In the genomic region with DNA sequence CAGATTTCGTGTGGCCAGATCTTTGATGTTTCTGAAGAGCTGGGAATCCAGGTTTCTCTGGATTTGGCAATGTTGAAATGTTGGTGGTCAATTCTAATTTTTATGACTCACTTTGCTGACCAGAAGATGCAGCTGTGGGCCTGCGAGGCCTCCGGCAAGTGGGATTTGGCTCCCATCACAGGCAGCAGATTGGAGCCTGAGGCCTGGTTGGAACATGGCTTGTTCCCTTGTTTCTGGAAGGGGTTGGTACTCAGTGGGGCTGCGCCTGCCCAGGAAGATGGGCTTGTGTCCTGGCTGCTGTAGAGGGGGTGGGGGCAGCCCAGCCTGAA, we compare ENCODE assay signal across 15 cellular contexts. TPM values are rescaled to one million over a fixed set of nuclear protein-coding genes. Genes with fewer than 3 reads are reported as not detected.
DNase-seq lines count a peak whose midpoint lies in the region; ATAC-seq and TF ChIP-seq lines count a peak whose summit lies in the region.
"Had no signal": no experiment of that assay in that cellular context is flagged by ENCODE, and none has a peak within 500 bp of the region (broad histone marks: within the 10 kb centered on the region; RNA-seq: fewer than 3 reads in every experiment).

No MANE protein-coding gene starts in this region.

- CTCF ChIA-PET in activated CD4-positive, alpha-beta memory T cell treated with anti-CD3 and anti-CD28 coated beads for 36 hours (lab: Charles Lee): no interaction called here
- CTCF ChIA-PET in activated CD4-positive, alpha-beta memory T cell treated with anti-CD3 and anti-CD28 coated beads, Interleukin-2, amount 10 ng/mL, durations not matched to agents 7 days and 5 days (lab: Charles Lee): no interaction called here

- H3K9me3 ChIP-seq in body of pancreas: no peaks in the 10 kb centered on the region
- H3K9me3 ChIP-seq in tibial nerve: peaks cover 0 to 5% (median 0%) of the 10 kb centered on the region in 4 donors
- H3K9me3 ChIP-seq: esophagus squamous epithelium, prostate gland, suprapubic skin had no signal

- H3K4me3 ChIP-seq in body of pancreas (no peak overlapping the region), tibial nerve (no peak overlapping the region)
- H3K4me3 ChIP-seq: esophagus squamous epithelium, prostate gland, suprapubic skin had no signal

- no peaks in the 10 kb centered on the region for H3K9me3 Mint-ChIP-seq in activated CD4-positive, alpha-beta memory T cell treated with anti-CD3 and anti-CD28 coated beads for 36 hours
- peaks cover under 1% of the 10 kb centered on the region for H3K9me3 Mint-ChIP-seq in activated CD4-positive, alpha-beta memory T cell treated with anti-CD3 and anti-CD28 coated beads, Interleukin-2, amount 10 ng/mL, durations not matched to agents 7 days and 5 days
- H3K9me3 Mint-ChIP-seq in glutamatergic neuron (ENCODE audit: unreplicated experiment): peaks cover 12% of the 10 kb centered on the region

- no peak for DNase-seq in activated CD4-positive, alpha-beta memory T cell treated with anti-CD3 and anti-CD28 coated beads for 36 hours
- DNase-seq in activated CD4-positive, alpha-beta memory T cell treated with anti-CD3 and anti-CD28 coated beads, Interleukin-2, amount 10 ng/mL, durations not matched to agents 7 days and 5 days: no peak
- no peak for DNase-seq in body of pancreas
- no peak for DNase-seq in glutamatergic neuron
- DNase-seq in tibial nerve (ENCODE audit: low spot score in 2 of 2): no peak
- DNase-seq in iPS-NIHi11 (ENCODE audit: low spot score): no peak
- DNase-seq in SHP77 (lab: John Stamatoyannopoulos, UW): no peak
- DNase-seq: activated CD8-positive, alpha-beta T cell treated with anti-CD3 and anti-CD28 coated beads, Interleukin-2, amount 10 ng/mL, durations not matched to agents 7 days and 5 days; esophagus squamous epithelium; stimulated activated CD4-positive, alpha-beta T cell treated with anti-CD3 and anti-CD28 coated beads, Interleukin-15, amount 100 ng/mL, for 24 hours had no signal

- ATAC-seq in body of pancreas (no peak), HG03432 (IDR thresholded peaks at IDR 0.05; ENCODE audit: unreplicated experiment) (no peak)
- ATAC-seq: activated CD8-positive, alpha-beta T cell treated with anti-CD3 and anti-CD28 coated beads, Interleukin-2, amount 10 ng/mL, durations not matched to agents 7 days and 5 days had no signal

- no peak overlapping the region for H3K4me3 Mint-ChIP-seq in activated CD4-positive, alpha-beta memory T cell treated with anti-CD3 and anti-CD28 coated beads for 36 hours
- H3K4me3 Mint-ChIP-seq in activated CD4-positive, alpha-beta memory T cell treated with anti-CD3 and anti-CD28 coated beads, Interleukin-2, amount 10 ng/mL, durations not matched to agents 7 days and 5 days: no peak overlapping the region
- no peak overlapping the region for H3K4me3 Mint-ChIP-seq in glutamatergic neuron (ENCODE audit: unreplicated experiment)
- H3K4me3 Mint-ChIP-seq: activated CD8-positive, alpha-beta T cell treated with anti-CD3 and anti-CD28 coated beads, Interleukin-2, amount 10 ng/mL, durations not matched to agents 7 days and 5 days had no signal

- H3K36me3 ChIP-seq in body of pancreas (replicated peaks in 1 of 2; ENCODE audit: insufficient read depth in 1 of 2, low read depth in 2 of 2): peaks cover 0 to 4% of the 10 kb centered on the region in 2 donors
- H3K36me3 ChIP-seq in tibial nerve: peaks cover 0 to 67% (median 0%) of the 10 kb centered on the region in 3 donors
- H3K36me3 ChIP-seq: prostate gland had no signal

- H3K27me3 ChIP-seq in body of pancreas (no peaks in the 10 kb centered on the region), tibial nerve (no peaks in the 10 kb centered on the region)
- H3K27me3 ChIP-seq: esophagus squamous epithelium, suprapubic skin had no signal

- H3K4me1 Mint-ChIP-seq in activated CD4-positive, alpha-beta memory T cell treated with anti-CD3 and anti-CD28 coated beads for 36 hours (ENCODE audit: low read depth): no peaks in the 10 kb centered on the region
- H3K4me1 Mint-ChIP-seq in activated CD4-positive, alpha-beta memory T cell treated with anti-CD3 and anti-CD28 coated beads, Interleukin-2, amount 10 ng/mL, durations not matched to agents 7 days and 5 days: peaks cover 2% of the 10 kb centered on the region
- H3K4me1 Mint-ChIP-seq in glutamatergic neuron (ENCODE audit: low read depth, unreplicated experiment): peaks cover 10% of the 10 kb centered on the region

- H3K27ac ChIP-seq in body of pancreas: peak overlapping the region; percentile 74 to 92 (median 78)
- H3K27ac ChIP-seq in tibial nerve: peak overlapping the region in 3 of 4 donors; percentile 6 to 85 (median 79)
- H3K27ac ChIP-seq: 22Rv1, prostate gland, suprapubic skin, VCaP had no signal

- 88 to 94% methylated on average over 4 of the region's 4 CpGs for WGBS in body of pancreas, 2 donors
- 57 to 58% methylated on average over 4 of the region's 4 CpGs for WGBS in tibial nerve, 2 donors

- peaks cover 12% of the 10 kb centered on the region for H3K36me3 Mint-ChIP-seq in activated CD4-positive, alpha-beta memory T cell treated with anti-CD3 and anti-CD28 coated beads for 36 hours
- peaks cover 5% of the 10 kb centered on the region for H3K36me3 Mint-ChIP-seq in activated CD4-positive, alpha-beta memory T cell treated with anti-CD3 and anti-CD28 coated beads, Interleukin-2, amount 10 ng/mL, durations not matched to agents 7 days and 5 days (ENCODE audit: low read depth)
- H3K36me3 Mint-ChIP-seq in glutamatergic neuron (ENCODE audit: unreplicated experiment): peaks cover 6% of the 10 kb centered on the region

- intact Hi-C loops in activated CD4-positive, alpha-beta memory T cell treated with anti-CD3 and anti-CD28 coated beads for 36 hours (cut with micrococcal nuclease): no loop called here
- intact Hi-C loops in body of pancreas (cut with DNase I): no loop called here

- POLR2A ChIA-PET in activated CD4-positive, alpha-beta memory T cell treated with anti-CD3 and anti-CD28 coated beads for 36 hours (lab: Charles Lee): no interaction called here
- POLR2A ChIA-PET in activated CD4-positive, alpha-beta memory T cell treated with anti-CD3 and anti-CD28 coated beads, Interleukin-2, amount 10 ng/mL, durations not matched to agents 7 days and 5 days (lab: Charles Lee): no interaction called here

- TF ChIP-seq EP300 in tibial nerve (IDR thresholded peaks at IDR 0.05): no peak

- TF ChIP-seq POLR2A in body of pancreas (IDR thresholded peaks at IDR 0.05) (no peak), tibial nerve (IDR thresholded peaks at IDR 0.05) (no peak)

- peaks cover 70% of the 10 kb centered on the region for H3K4me1 ChIP-seq in body of pancreas
- peaks cover 0 to 59% (median 22%) of the 10 kb centered on the region in 4 donors for H3K4me1 ChIP-seq in tibial nerve
- H3K4me1 ChIP-seq: prostate gland had no signal

- peak overlapping the region; percentile 24 for H3K27ac Mint-ChIP-seq in activated CD4-positive, alpha-beta memory T cell treated with anti-CD3 and anti-CD28 coated beads for 36 hours
- no peak overlapping the region for H3K27ac Mint-ChIP-seq in activated CD4-positive, alpha-beta memory T cell treated with anti-CD3 and anti-CD28 coated beads, Interleukin-2, amount 10 ng/mL, durations not matched to agents 7 days and 5 days
- H3K27ac Mint-ChIP-seq in glutamatergic neuron (ENCODE audit: unreplicated experiment): peak overlapping the region; percentile 66
- H3K27ac Mint-ChIP-seq: activated CD8-positive, alpha-beta T cell treated with anti-CD3 and anti-CD28 coated beads, Interleukin-2, amount 10 ng/mL, durations not matched to agents 7 days and 5 days had no signal

- no peaks in the 10 kb centered on the region for H3K27me3 Mint-ChIP-seq in activated CD4-positive, alpha-beta memory T cell treated with anti-CD3 and anti-CD28 coated beads for 36 hours
- H3K27me3 Mint-ChIP-seq in activated CD4-positive, alpha-beta memory T cell treated with anti-CD3 and anti-CD28 coated beads, Interleukin-2, amount 10 ng/mL, durations not matched to agents 7 days and 5 days: no peaks in the 10 kb centered on the region
- peaks cover 3% of the 10 kb centered on the region for H3K27me3 Mint-ChIP-seq in glutamatergic neuron (ENCODE audit: unreplicated experiment)

- TF ChIP-seq CTCF in body of pancreas (IDR thresholded peaks at IDR 0.05) (no peak), glutamatergic neuron (IDR thresholded peaks at IDR 0.05; ENCODE audit: partially characterized antibody, unreplicated experiment) (no peak), tibial nerve (IDR thresholded peaks at IDR 0.05) (no peak)

RNA-seq across cellular contexts. Expression of gene FBRSL1, which starts 23.1 kb away (rescaled TPM):
- 10 to 100 TPM; 38.8 to 41.7 TPM for total RNA-seq in activated CD4-positive, alpha-beta memory T cell treated with anti-CD3 and anti-CD28 coated beads for 36 hours
- total RNA-seq in activated CD4-positive, alpha-beta memory T cell treated with anti-CD3 and anti-CD28 coated beads, Interleukin-2, amount 10 ng/mL, durations not matched to agents 7 days and 5 days: 10 to 100 TPM; 36.7 to 47.0 TPM
- total RNA-seq in body of pancreas (10 to 100 TPM; 29.8 to 50.1 TPM), glutamatergic neuron (ENCODE audit: unreplicated experiment) (211 TPM), tibial nerve (10 to 100 TPM; 13.8 to 31.5 (median 16.1) TPM)
